Comparison of ENCODE assay signal across 1 cellular context in the genomic region with DNA sequence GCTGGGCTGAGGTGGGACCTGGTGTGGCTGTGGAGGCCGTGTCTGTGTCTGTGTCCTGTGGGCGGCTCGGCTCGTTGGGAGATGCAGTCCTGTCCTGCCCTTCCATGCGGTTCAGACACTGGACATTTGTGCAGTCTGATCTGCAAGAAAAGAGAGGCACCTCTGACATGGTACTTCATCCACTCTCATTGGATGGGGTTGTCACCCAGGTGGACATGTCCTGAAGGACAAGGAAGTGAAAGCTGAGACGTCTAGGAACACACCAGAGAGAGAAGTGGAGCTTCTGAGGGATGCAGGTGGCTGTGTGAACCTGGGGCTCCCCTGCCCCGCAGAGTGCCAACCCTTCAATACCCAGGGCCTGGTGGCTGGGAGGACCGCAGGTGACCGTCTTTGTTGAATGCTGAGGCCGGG.
TF ChIP-seq lines count a peak whose summit lies in the region.

No MANE protein-coding gene starts in this region.

TF ChIP-seq in K562, 482 proteins besides CTCF, POLR2A, EP300 and RAD21 (continued from another document):
- TF ChIP-seq, protein P1, sequence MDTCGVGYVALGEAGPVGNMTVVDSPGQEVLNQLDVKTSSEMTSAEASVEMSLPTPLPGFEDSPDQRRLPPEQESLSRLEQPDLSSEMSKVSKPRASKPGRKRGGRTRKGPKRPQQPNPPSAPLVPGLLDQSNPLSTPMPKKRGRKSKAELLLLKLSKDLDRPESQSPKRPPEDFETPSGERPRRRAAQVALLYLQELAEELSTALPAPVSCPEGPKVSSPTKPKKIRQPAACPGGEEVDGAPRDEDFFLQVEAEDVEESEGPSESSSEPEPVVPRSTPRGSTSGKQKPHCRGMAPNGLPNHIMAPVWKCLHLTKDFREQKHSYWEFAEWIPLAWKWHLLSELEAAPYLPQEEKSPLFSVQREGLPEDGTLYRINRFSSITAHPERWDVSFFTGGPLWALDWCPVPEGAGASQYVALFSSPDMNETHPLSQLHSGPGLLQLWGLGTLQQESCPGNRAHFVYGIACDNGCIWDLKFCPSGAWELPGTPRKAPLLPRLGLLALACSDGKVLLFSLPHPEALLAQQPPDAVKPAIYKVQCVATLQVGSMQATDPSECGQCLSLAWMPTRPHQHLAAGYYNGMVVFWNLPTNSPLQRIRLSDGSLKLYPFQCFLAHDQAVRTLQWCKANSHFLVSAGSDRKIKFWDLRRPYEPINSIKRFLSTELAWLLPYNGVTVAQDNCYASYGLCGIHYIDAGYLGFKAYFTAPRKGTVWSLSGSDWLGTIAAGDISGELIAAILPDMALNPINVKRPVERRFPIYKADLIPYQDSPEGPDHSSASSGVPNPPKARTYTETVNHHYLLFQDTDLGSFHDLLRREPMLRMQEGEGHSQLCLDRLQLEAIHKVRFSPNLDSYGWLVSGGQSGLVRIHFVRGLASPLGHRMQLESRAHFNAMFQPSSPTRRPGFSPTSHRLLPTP (IDR thresholded peaks at IDR 0.05; ENCODE audit: borderline replicate concordance, extremely low read depth, insufficient read length) = no peak
- TF ChIP-seq DPF2 (IDR thresholded peaks at IDR 0.05) (no peak), DACH1 (IDR thresholded peaks at IDR 0.05; ENCODE audit: partially characterized antibody) (no peak), ZNF764 (CRISPR knock-in tag; IDR thresholded peaks at IDR 0.05; ENCODE audit: low read depth) (0 out of 2 replicates have a peak, but pooled peaks have one; percentile 51), WHSC1 (IDR thresholded peaks at IDR 0.05; ENCODE audit: low read length) (peak; percentile 72), ZNF174 (CRISPR knock-in tag; IDR thresholded peaks at IDR 0.05) (no peak), IRF9 (tag; IDR thresholded peaks at IDR 0.05) (no peak), POLR2AphosphoS2 (IDR thresholded peaks at IDR 0.05; ENCODE audit: low read length) (no peak)
